15 cellular contexts compared by ENCODE assay signal in genomic region chr15:36590838-36591237, GRCh38. TPM values are rescaled to one million over a fixed set of nuclear protein-coding genes. Genes with fewer than 3 reads are reported as not detected.
DNase-seq lines count a peak whose midpoint lies in the region; ATAC-seq, FAIRE-seq and TF ChIP-seq lines count a peak whose summit lies in the region.
"Had no signal": no experiment of that assay in that cellular context is flagged by ENCODE, and none has a peak within 500 bp of the region (broad histone marks: within the 10 kb centered on the region; RNA-seq: fewer than 3 reads in every experiment).

No MANE protein-coding gene starts in this region.

- TF ChIP-seq EP300 in HepG2 (IDR thresholded peaks at IDR 0.05; ENCODE audit: low read depth in 2 of 2, low read length in 2 of 2) (no peak), HepG2 (CRISPR knock-in tag; IDR thresholded peaks at IDR 0.05; ENCODE audit: borderline replicate concordance) (no peak)

- no peak for TF ChIP-seq RAD21 in HepG2 (CRISPR knock-in tag; IDR thresholded peaks at IDR 0.05)

- no peaks in the 10 kb centered on the region for H3K36me3 ChIP-seq in HepG2 (replicated peaks in 1 of 2; ENCODE audit: control insufficient read depth in 1 of 2, insufficient read depth in 2 of 2, low read length in 2 of 2)
- H3K36me3 ChIP-seq: BLaER1 treated with 17β-estradiol and CSF1 and Interleukin-3, amounts not matched to agents 10 nM and 100 nM; esophagus squamous epithelium had no signal

- no peaks in the 10 kb centered on the region for H3K9me3 ChIP-seq in HepG2 (ENCODE audit: low read length)
- H3K9me3 ChIP-seq: esophagus squamous epithelium had no signal

- no peak overlapping the region for H3K4me3 ChIP-seq in HepG2 (replicated peaks in 1 of 3; ENCODE audit: insufficient read depth in 1 of 3, low read depth in 2 of 3, low read length in 3 of 3)
- H3K4me3 ChIP-seq: BLaER1 treated with 17β-estradiol and CSF1 and Interleukin-3, amounts not matched to agents 10 nM and 100 nM; esophagus squamous epithelium had no signal

- no peaks in the 10 kb centered on the region for H3K27me3 ChIP-seq in HepG2 (ENCODE audit: control insufficient read depth in 1 of 2, insufficient read depth in 2 of 2, low read length in 2 of 2)
- H3K27me3 ChIP-seq: BLaER1 treated with 17β-estradiol and CSF1 and Interleukin-3, amounts not matched to agents 10 nM and 100 nM; esophagus squamous epithelium had no signal

- ATAC-seq in HepG2: no peak
- ATAC-seq in stimulated activated memory B cell treated with anti-CD40 and anti-IgM and Interleukin-4, amounts not matched to agents 10 μg/mL and 1 μg/mL and 100 μg/mL, for 72 hours: no peak
- ATAC-seq in GM21786 (IDR thresholded peaks at IDR 0.05; ENCODE audit: unreplicated experiment): no peak

- intact Hi-C loops in HepG2 (cut with micrococcal nuclease; ENCODE audit: unreplicated experiment): no loop called here

- POLR2A ChIA-PET in HepG2 (lab: Yijun Ruan, JAX): interaction anchor here (1.2 kb wide), 1 partner anchor 11 kb away, joined by 3 read pairs; the partner anchor contains the start of gene CDIN1

- H3K79me2 ChIP-seq in HepG2 (ENCODE audit: insufficient read depth, low read length): no peaks in the 10 kb centered on the region

- no peak overlapping the region for H2AFZ ChIP-seq in HepG2 (ENCODE audit: low read length)

- no peak for TF ChIP-seq POLR2A in HepG2 (IDR thresholded peaks at IDR 0.05; ENCODE audit: insufficient read depth in 1 of 2, low read depth in 2 of 2, low read length in 2 of 2)

- no peak overlapping the region for H3K4me2 ChIP-seq in HepG2 (ENCODE audit: low read depth, low read length)
- H3K4me2 ChIP-seq: BLaER1 treated with 17β-estradiol and CSF1 and Interleukin-3, amounts not matched to agents 10 nM and 100 nM had no signal

- H3K27me3 Mint-ChIP-seq in stimulated activated memory B cell treated with anti-CD40 and anti-IgM and Interleukin-4, amounts not matched to agents 10 μg/mL and 1 μg/mL and 100 μg/mL, for 72 hours: no peaks in the 10 kb centered on the region
- H3K27me3 Mint-ChIP-seq: naive thymus-derived CD8-positive, alpha-beta T cell had no signal

- H3K27ac ChIP-seq in epithelial cell of prostate (peak overlapping the region; percentile 61), HepG2 (ENCODE audit: extremely low read length, insufficient read depth, low read length) (no peak overlapping the region)
- H3K27ac ChIP-seq: BLaER1 treated with 17β-estradiol and CSF1 and Interleukin-3, amounts not matched to agents 10 nM and 100 nM; esophagus squamous epithelium; RWPE1 had no signal

- H3K9me3 Mint-ChIP-seq in stimulated activated memory B cell treated with anti-CD40 and anti-IgM and Interleukin-4, amounts not matched to agents 10 μg/mL and 1 μg/mL and 100 μg/mL, for 72 hours: no peaks in the 10 kb centered on the region
- H3K9me3 Mint-ChIP-seq: naive thymus-derived CD8-positive, alpha-beta T cell had no signal

- no peak overlapping the region for H3K9ac ChIP-seq in HepG2 (ENCODE audit: insufficient read depth, low read depth, low read length)
- H3K9ac ChIP-seq: BLaER1 treated with 17β-estradiol and CSF1 and Interleukin-3, amounts not matched to agents 10 nM and 100 nM had no signal

- no peaks in the 10 kb centered on the region for H3K4me1 Mint-ChIP-seq in stimulated activated memory B cell treated with anti-CD40 and anti-IgM and Interleukin-4, amounts not matched to agents 10 μg/mL and 1 μg/mL and 100 μg/mL, for 72 hours

- H3K36me3 Mint-ChIP-seq in stimulated activated memory B cell treated with anti-CD40 and anti-IgM and Interleukin-4, amounts not matched to agents 10 μg/mL and 1 μg/mL and 100 μg/mL, for 72 hours: no peaks in the 10 kb centered on the region

- H3K27ac Mint-ChIP-seq in stimulated activated memory B cell treated with anti-CD40 and anti-IgM and Interleukin-4, amounts not matched to agents 10 μg/mL and 1 μg/mL and 100 μg/mL, for 72 hours: no peak overlapping the region

- peak; percentile 88 for DNase-seq in A172 (ENCODE audit: low spot score)
- DNase-seq in GM03348 (ENCODE audit: low spot score): peak; percentile 33
- peak; percentile 39 to 65 for DNase-seq in NCI-H526 (lab: John Stamatoyannopoulos, UW)
- peak; percentile 87 for DNase-seq in epithelial cell of prostate (ENCODE audit: low read depth, low spot score)
- no peak for DNase-seq in dedifferentiated amniotic fluid mesenchymal stem cell (ENCODE audit: extremely low spot score)
- DNase-seq in HepG2 (ENCODE audit: low spot score): no peak
- DNase-seq: activated T-cell treated with anti-CD3 and anti-CD28 coated beads, Interleukin-2, amount 50 U/mL, for 48 hours; central memory CD4-positive, alpha-beta T cell; esophagus squamous epithelium had no signal

- CTCF ChIA-PET in HepG2 (lab: Yijun Ruan, JAX; ENCODE audit: low intra/inter-chr PET ratio, low total read pairs): no interaction called here

- no TSS peak for BruUV-seq in HepG2 (replicated peaks; lab: Mats Ljungman, UMichigan)

- 97% methylated on average over 2 of the region's 2 CpGs for WGBS in HepG2 (ENCODE audit: low lambda C conversion rate)

- no peak overlapping the region for H3K4me3 Mint-ChIP-seq in stimulated activated memory B cell treated with anti-CD40 and anti-IgM and Interleukin-4, amounts not matched to agents 10 μg/mL and 1 μg/mL and 100 μg/mL, for 72 hours
- H3K4me3 Mint-ChIP-seq: naive thymus-derived CD8-positive, alpha-beta T cell had no signal

- no peaks in the 10 kb centered on the region for H3K4me1 ChIP-seq in HepG2 (ENCODE audit: insufficient read depth, low read length)

- H4K20me1 ChIP-seq in HepG2 (ENCODE audit: insufficient read depth, low read length): no peaks in the 10 kb centered on the region
- H4K20me1 ChIP-seq: BLaER1 treated with 17β-estradiol and CSF1 and Interleukin-3, amounts not matched to agents 10 nM and 100 nM had no signal

- in situ Hi-C loops in HepG2 (cut with HindIII; ENCODE audit: extremely low pct_ligation_motif_present, low pct_unique_long_range_greater_than_20kb): no loop called here

- no peak for TF ChIP-seq CTCF in HepG2 (CRISPR knock-in tag; IDR thresholded peaks at IDR 0.05)

- no peak for FAIRE-seq in HepG2 (lab: Jason Lieb, UNC)
- FAIRE-seq: islet of Langerhans had no signal

TF ChIP-seq in HepG2, 621 proteins besides CTCF, POLR2A, EP300 and RAD21 (continues in another document):
- no peak for TF ChIP-seq PHF8 (CRISPR knock-in tag; IDR thresholded peaks at IDR 0.05)
- no peak for TF ChIP-seq ZNF614 (CRISPR knock-in tag; IDR thresholded peaks at IDR 0.05; ENCODE audit: borderline replicate concordance)
- no peak for TF ChIP-seq ELF3 (CRISPR knock-in tag; IDR thresholded peaks at IDR 0.05)
- TF ChIP-seq ZBTB10 (CRISPR knock-in tag; IDR thresholded peaks at IDR 0.05; ENCODE audit: borderline replicate concordance): no peak
- TF ChIP-seq SIX4 (CRISPR knock-in tag; IDR thresholded peaks at IDR 0.05): no peak
- no peak for TF ChIP-seq DDIT3 (CRISPR knock-in tag; IDR thresholded peaks at IDR 0.05)

RNA-seq across cellular contexts. Expression of gene CDIN1, which starts 11.4 kb away (rescaled TPM):
- total RNA-seq in A172 (2014; rRNA removed; shearing (Covaris generic)): 19.4 and 20.0 TPM in 2 replicates
- total RNA-seq in HepG2 (2016; rRNA removed; fragmentation: Illumina TruSeq; extraction: Trizol): 9.8 and 12.4 TPM in 2 replicates
- 1.4 and 1.9 TPM in 2 replicates for total RNA-seq in HepG2 (2016; cell fraction: cytosol; rRNA removed; fragmentation: Illumina TruSeq; extraction: Trizol; ENCODE audit: low read depth)
- 10.3 and 10.9 TPM in 2 replicates for total RNA-seq in HepG2 (2016; cell fraction: insoluble cytoplasmic fraction; rRNA removed; fragmentation: Illumina TruSeq; extraction: Trizol)
- total RNA-seq in HepG2 (2016; cell fraction: membrane; rRNA removed; fragmentation: Illumina TruSeq; extraction: Trizol): 3.9 and 4.2 TPM in 2 replicates
- total RNA-seq in HepG2 (2016; cell fraction: nucleus; rRNA removed; fragmentation: Illumina TruSeq; extraction: Trizol): 23.6 and 25.7 TPM in 2 replicates
- 5.4 and 7.7 TPM in 2 replicates for polyA plus RNA-seq in HepG2 (2011; rRNA removed)
- polyA plus RNA-seq in HepG2 (2011; cell fraction: cytosol; rRNA removed): 3.8 and 5.0 TPM in 2 replicates
- 9.9 and 18.9 TPM in 2 replicates for polyA plus RNA-seq in HepG2 (2011; cell fraction: nucleus; rRNA removed)
- polyA plus RNA-seq in HepG2 (2012): 4.9 and 6.7 TPM in 2 replicates
- 1.2 and 1.6 TPM in 2 replicates for polyA plus RNA-seq in HepG2 (2016; cell fraction: cytosol; fragmentation: Illumina TruSeq; extraction: Trizol; ENCODE audit: low read depth)
- 11.5 and 12.6 TPM in 2 replicates for polyA plus RNA-seq in HepG2 (2016; cell fraction: insoluble cytoplasmic fraction; fragmentation: Illumina TruSeq; extraction: Trizol; ENCODE audit: low read depth)
- polyA plus RNA-seq in HepG2 (2016; cell fraction: membrane; fragmentation: Illumina TruSeq; extraction: Trizol; ENCODE audit: low read depth): 3.2 and 4.1 TPM in 2 replicates
- polyA plus RNA-seq in HepG2 (2016; cell fraction: nucleus; fragmentation: Illumina TruSeq; extraction: Trizol; ENCODE audit: insufficient read depth, low read depth): 16.7 and 21.0 TPM in 2 replicates
- polyA minus RNA-seq in HepG2 (2011; rRNA and poly(A)+ RNA removed; ENCODE audit: low replicate concordance): 20.4 and 39.0 TPM in 2 replicates
- 7.0 and 7.3 TPM in 2 replicates for polyA minus RNA-seq in HepG2 (2011; cell fraction: cytosol; rRNA and poly(A)+ RNA removed)
- polyA minus RNA-seq in HepG2 (2011; cell fraction: nucleus; rRNA and poly(A)+ RNA removed): 44.5 and 55.5 TPM in 2 replicates

Comparison
In these comparisons a context has a peak if more than half of its experiments do, and no peak if none do; other contexts are left out.
1. DNase-seq: peak in A172 (single experiment), GM03348 (single experiment), NCI-H526 (2 of 2) and epithelial cell of prostate (single experiment); none in dedifferentiated amniotic fluid mesenchymal stem cell (single experiment) and HepG2 (single experiment).